ENCODE assay signal across 24 cellular contexts in the genomic region with DNA sequence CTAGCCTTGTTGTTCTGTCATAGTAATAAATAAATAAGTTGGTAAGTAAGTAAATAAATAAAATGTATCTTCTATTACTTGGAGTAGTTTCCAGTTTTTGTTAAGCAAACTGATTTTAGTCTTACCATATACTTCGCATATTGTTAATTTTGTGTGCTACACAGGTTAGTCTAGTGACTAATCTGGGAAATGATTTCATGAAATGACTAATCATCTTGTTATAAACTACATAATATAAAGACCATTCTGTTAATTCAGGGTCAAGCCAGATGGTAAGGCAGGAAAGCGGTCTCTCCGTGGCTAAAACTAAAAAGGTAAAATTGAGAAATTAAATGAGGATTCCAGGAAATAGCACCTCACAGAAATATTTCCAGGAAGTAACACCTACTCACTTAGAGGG. TPM values are rescaled to one million over a fixed set of nuclear protein-coding genes. Genes with fewer than 3 reads are reported as not detected.
A peak's percentile ranks its signal among the peaks of the same experiment; 100 is the strongest.
DNase-seq lines count a peak whose midpoint lies in the region; FAIRE-seq and TF ChIP-seq lines count a peak whose summit lies in the region.
"Had no signal": no experiment of that assay in that cellular context is flagged by ENCODE, and none has a peak within 500 bp of the region (broad histone marks: within the 10 kb centered on the region; RNA-seq: fewer than 3 reads in every experiment).

No MANE protein-coding gene starts in this region.

- no peaks in the 10 kb centered on the region for H3K4me1 Mint-ChIP-seq in MCF 10A (ENCODE audit: insufficient read depth, unreplicated experiment)
- peaks cover 9% of the 10 kb centered on the region for H3K4me1 Mint-ChIP-seq in osteocyte (ENCODE audit: unreplicated experiment)
- H3K4me1 Mint-ChIP-seq: CD14-positive monocyte had no signal

- in situ Hi-C loops in mammary epithelial cell (cut with MboI; ENCODE audit: low sequenced_read_pairs in 2 of 2), result no loop called here

- H3K36me3 Mint-ChIP-seq in MCF 10A (ENCODE audit: insufficient read depth, unreplicated experiment) (no peaks in the 10 kb centered on the region), osteocyte (ENCODE audit: unreplicated experiment) (peaks cover 2% of the 10 kb centered on the region)
- H3K36me3 Mint-ChIP-seq: CD14-positive monocyte had no signal

- CTCF ChIA-PET in mammary epithelial cell (lab: Charles Lee; ENCODE audit: low non-redundant PET), result no interaction called here
- CTCF ChIA-PET in MCF 10A (lab: Yijun Ruan, JAX), result no interaction called here

- H3K4me1 ChIP-seq in mammary epithelial cell (ENCODE audit: insufficient read depth, low read length), result no peaks in the 10 kb centered on the region
- H3K4me1 ChIP-seq: HAP-1, SJCRH30 had no signal

- H3K27ac ChIP-seq in mammary epithelial cell (ENCODE audit: insufficient read depth, low read depth, low read length), result no peak overlapping the region
- H3K27ac ChIP-seq: 22Rv1, RWPE1, SJCRH30 had no signal

- no peaks in the 10 kb centered on the region for H3K9me3 ChIP-seq in mammary epithelial cell (replicated peaks; ENCODE audit: insufficient read depth, low read length)
- H3K9me3 ChIP-seq: HAP-1 had no signal

- no peaks in the 10 kb centered on the region for H3K27me3 ChIP-seq in mammary epithelial cell (ENCODE audit: insufficient read depth, low read length)
- H3K27me3 ChIP-seq: SJCRH30 had no signal

- intact Hi-C loops in mammary epithelial cell (cut with micrococcal nuclease), result no loop called here
- intact Hi-C loops in MCF 10A (cut with micrococcal nuclease), result no loop called here

- POLR2A ChIA-PET in MCF 10A (lab: Yijun Ruan, JAX), result no interaction called here

- dilution Hi-C loops in mammary epithelial cell (cut with HindIII; ENCODE audit: low sequenced_read_pairs), result no loop called here

- DNase-seq in mammary epithelial cell, result peak; percentile 65
- DNase-seq in MCF 10A (ENCODE audit: unreplicated experiment), result no peak
- peak; percentile 74 for DNase-seq in dermis blood vessel endothelial cell
- DNase-seq in T-helper 9 cell, result no peak
- DNase-seq in NCI-H345 treated with DMSO at 0.1 percent for 48 hours (lab: John Stamatoyannopoulos, UW; ENCODE audit: unreplicated experiment), result no peak
- DNase-seq in NCI-H2196 (lab: John Stamatoyannopoulos, UW; ENCODE audit: unreplicated experiment), result no peak
- DNase-seq in osteocyte (ENCODE audit: extremely low spot score, unreplicated experiment), result no peak
- DNase-seq: COR-L47, DMS153, Kasumi-1, MM.1S, NCI-H1092 treated with DMSO at 0.1 percent for 48 hours, NCI-H146, NCI-H2081, NCI-H2171 treated with DMSO at 0.1 percent for 48 hours, NCI-H774, SJCRH30 had no signal

- peaks cover 49% of the 10 kb centered on the region for H3K27me3 Mint-ChIP-seq in MCF 10A (ENCODE audit: insufficient read depth, unreplicated experiment)
- H3K27me3 Mint-ChIP-seq in osteocyte (ENCODE audit: unreplicated experiment), result no peaks in the 10 kb centered on the region

- BruUV-seq in mammary epithelial cell (replicated peaks; lab: Mats Ljungman, UMichigan) (no TSS peak), MCF 10A (replicated peaks; lab: Mats Ljungman, UMichigan) (no TSS peak)

- H2AFZ ChIP-seq in mammary epithelial cell (ENCODE audit: low read depth, low read length), result no peak overlapping the region

- H3K4me2 ChIP-seq in mammary epithelial cell (ENCODE audit: insufficient read depth, low read depth, low read length), result no peak overlapping the region

- no peak overlapping the region for H3K4me3 Mint-ChIP-seq in MCF 10A (ENCODE audit: unreplicated experiment)
- no peak overlapping the region for H3K4me3 Mint-ChIP-seq in osteocyte (ENCODE audit: unreplicated experiment)
- H3K4me3 Mint-ChIP-seq: CD14-positive monocyte had no signal

- no peak overlapping the region for H3K4me3 ChIP-seq in mammary epithelial cell (replicated peaks in 1 of 3; ENCODE audit: insufficient read depth in 1 of 3, low read depth in 2 of 3, low read length in 3 of 3)
- H3K4me3 ChIP-seq: GM12878, HAP-1, SJCRH30 had no signal

- H3K9me3 Mint-ChIP-seq in MCF 10A (ENCODE audit: unreplicated experiment) (no peaks in the 10 kb centered on the region), osteocyte (ENCODE audit: unreplicated experiment) (no peaks in the 10 kb centered on the region)

- H3K36me3 ChIP-seq in mammary epithelial cell (ENCODE audit: insufficient read depth, low read length), result no peaks in the 10 kb centered on the region
- H3K36me3 ChIP-seq: HAP-1, SJCRH30 had no signal

- no peaks in the 10 kb centered on the region for H3K79me2 ChIP-seq in mammary epithelial cell (ENCODE audit: insufficient read depth, low read length)

- WGBS in mammary epithelial cell (ENCODE audit: low coverage, missing lambda C conversion rate), result 81% methylated on average over 3 of the region's 3 CpGs

- FAIRE-seq in islet of Langerhans (lab: Jason Lieb, UNC), result peak; percentile 88
- FAIRE-seq: GM12878 had no signal

- H4K20me1 ChIP-seq in mammary epithelial cell (ENCODE audit: insufficient read depth, low read length), result no peaks in the 10 kb centered on the region

- no peak overlapping the region for H3K9ac ChIP-seq in mammary epithelial cell (ENCODE audit: insufficient read depth, low read length)

- TF ChIP-seq CTCF in mammary epithelial cell (conservative IDR thresholded peaks at IDR 0.05 in 1 of 2, IDR thresholded peaks at IDR 0.05 in 1 of 2; ENCODE audit: extremely low read depth in 1 of 2, insufficient read depth in 1 of 2, low read depth in 1 of 2, low read length in 2 of 2), result no peak
- TF ChIP-seq CTCF in MCF 10A (IDR thresholded peaks at IDR 0.05; ENCODE audit: unreplicated experiment), result no peak
- TF ChIP-seq CTCF in osteocyte (IDR thresholded peaks at IDR 0.05), result no peak

- H3K27ac Mint-ChIP-seq in MCF 10A (ENCODE audit: low read depth, unreplicated experiment) (no peak overlapping the region), osteocyte (ENCODE audit: unreplicated experiment) (no peak overlapping the region)
- H3K27ac Mint-ChIP-seq: CD14-positive monocyte had no signal

RNA-seq across cellular contexts. Expression of a gene that starts 58.5 kb away (rescaled TPM):
- total RNA-seq in mammary epithelial cell (under 1 TPM in 1 of 2 donors, not detected in 1; 0.17 TPM), MCF 10A (2022) (not detected in 2 replicates), dermis blood vessel endothelial cell (3.7 and 11.4 TPM in 2 replicates), osteocyte (25.0 and 25.7 TPM in 2 replicates)
- not detected for polyA plus RNA-seq in mammary epithelial cell
- not detected for polyA minus RNA-seq in mammary epithelial cell
- total RNA-seq: NCI-H460 had no signal
- polyA plus RNA-seq: CD14-positive monocyte had no signal

Comparison
In these comparisons a context has a peak if more than half of its experiments do, and no peak if none do; other contexts are left out.
1. DNase-seq: peak in mammary epithelial cell (single experiment) and dermis blood vessel endothelial cell (single experiment); none in MCF 10A (single experiment), T-helper 9 cell (single experiment), NCI-H345 treated with DMSO at 0.1 percent for 48 hours (single experiment), NCI-H2196 (single experiment) and osteocyte (single experiment).